ENCODE assay signal across 21 cellular contexts in the genomic region with DNA sequence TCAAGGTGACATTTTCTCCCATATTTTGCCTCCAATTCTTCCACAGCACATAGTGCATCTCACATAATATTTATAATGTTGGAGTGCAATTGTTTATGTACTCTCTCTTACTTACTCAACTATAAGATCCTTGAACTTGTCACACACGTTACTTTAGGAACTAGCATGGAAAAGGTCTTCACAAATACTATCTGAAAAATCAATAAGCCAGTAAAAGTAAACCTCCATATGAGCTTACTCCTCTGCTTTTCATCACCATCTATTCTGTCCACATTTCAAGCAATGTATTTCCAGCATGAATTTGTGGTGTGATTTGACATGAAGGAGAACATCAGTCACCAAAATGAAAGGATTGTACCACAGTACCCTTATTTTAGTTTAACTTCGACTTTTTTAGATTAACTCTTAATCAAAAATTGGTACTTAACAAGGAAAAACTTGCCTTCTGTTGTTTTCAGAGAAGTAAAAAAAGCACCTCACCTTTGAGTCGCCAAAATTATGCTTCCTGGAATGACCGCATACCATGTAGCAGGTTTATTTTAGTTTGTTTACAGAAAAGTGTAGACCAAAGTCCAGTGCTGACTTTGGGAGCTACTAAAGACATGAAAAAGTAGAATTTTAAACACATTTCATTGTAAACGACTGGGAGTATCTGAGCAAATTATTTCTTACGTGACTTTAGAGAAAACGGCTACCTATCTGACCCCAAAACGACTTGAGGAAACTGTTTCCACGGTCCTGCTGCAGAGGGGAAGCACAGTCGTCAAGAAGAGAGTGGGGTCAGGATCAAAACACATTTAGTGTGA. TPM values are rescaled to one million over a fixed set of nuclear protein-coding genes. Genes with fewer than 3 reads are reported as not detected.
DNase-seq lines count a peak whose midpoint lies in the region; ATAC-seq, FAIRE-seq and TF ChIP-seq lines count a peak whose summit lies in the region.
"Had no signal": no experiment of that assay in that cellular context is flagged by ENCODE, and none has a peak within 500 bp of the region (broad histone marks: within the 10 kb centered on the region; RNA-seq: fewer than 3 reads in every experiment).

A gene (plus strand): TSS at position 621 of the 806 bp plus-strand sequence. CDS start 272 bp downstream, outside the sequence.

- H3K4me3 Mint-ChIP-seq in natural killer cell treated with Interleukin-12 subunit alpha and Interleukin-12 subunit beta and Interleukin-15 and Interleukin-18, amount 100 ng/mL, for 72 hours: no peak within 1 kb of the TSS
- no peak within 1 kb of the TSS for H3K4me3 Mint-ChIP-seq in T-helper 17 cell
- H3K4me3 Mint-ChIP-seq: CD14-positive monocyte; CD8-positive, alpha-beta T cell; H9 had no signal

- no peak for TF ChIP-seq CTCF in hepatocyte (IDR thresholded peaks at IDR 0.05; ENCODE audit: poor library complexity)
- TF ChIP-seq CTCF in right lobe of liver (IDR thresholded peaks at IDR 0.05): no peak

- H3K27me3 ChIP-seq in hepatocyte (no peaks in the 10 kb centered on the region), right lobe of liver (no peaks in the 10 kb centered on the region)

- H3K36me3 ChIP-seq in hepatocyte (replicated peaks; ENCODE audit: insufficient read depth, low read depth): no peaks in the 10 kb centered on the region
- no peaks in the 10 kb centered on the region for H3K36me3 ChIP-seq in right lobe of liver

- 54% methylated on average over 10 of the region's 10 CpGs for WGBS in hepatocyte (ENCODE audit: low lambda C conversion rate, missing lambda C conversion rate)
- WGBS in right lobe of liver (ENCODE audit: insufficient coverage, low coverage, low lambda C conversion rate, missing lambda C conversion rate): 22% methylated on average over 10 of the region's 10 CpGs

- intact Hi-C loops in right lobe of liver (cut with DNase I): no loop called here

- FAIRE-seq in GM19239 (lab: Jason Lieb, UNC): no peak
- FAIRE-seq: A549, GM12878, GM18507, HTR-8/SVneo had no signal

- peak within 1 kb of the TSS; percentile 45 for H2AFZ ChIP-seq in hepatocyte

- TF ChIP-seq POLR2A in right lobe of liver (IDR thresholded peaks at IDR 0.05): peak; percentile 25

- no peaks in the 10 kb centered on the region for H3K9me3 Mint-ChIP-seq in natural killer cell treated with Interleukin-12 subunit alpha and Interleukin-12 subunit beta and Interleukin-15 and Interleukin-18, amount 100 ng/mL, for 72 hours
- H3K9me3 Mint-ChIP-seq: CD8-positive, alpha-beta T cell had no signal

- peak within 1 kb of the TSS; percentile 92 for H3K27ac ChIP-seq in hepatocyte
- peak within 1 kb of the TSS; percentile 79 to 89 (median 83) for H3K27ac ChIP-seq in right lobe of liver
- H3K27ac ChIP-seq: A549 had no signal

- H3K4me1 Mint-ChIP-seq in natural killer cell treated with Interleukin-12 subunit alpha and Interleukin-12 subunit beta and Interleukin-15 and Interleukin-18, amount 100 ng/mL, for 72 hours (ENCODE audit: low read depth in 2 of 2): no peaks in the 10 kb centered on the region
- no peaks in the 10 kb centered on the region for H3K4me1 Mint-ChIP-seq in T-helper 17 cell
- H3K4me1 Mint-ChIP-seq: CD14-positive monocyte, H9 had no signal

- no peak within 1 kb of the TSS for H3K27ac Mint-ChIP-seq in natural killer cell treated with Interleukin-12 subunit alpha and Interleukin-12 subunit beta and Interleukin-15 and Interleukin-18, amount 100 ng/mL, for 72 hours
- no peak within 1 kb of the TSS for H3K27ac Mint-ChIP-seq in T-helper 17 cell
- H3K27ac Mint-ChIP-seq: CD14-positive monocyte; CD8-positive, alpha-beta T cell; H9 had no signal

- no peaks in the 10 kb centered on the region for H3K9me3 ChIP-seq in hepatocyte (ENCODE audit: low read depth)
- no peaks in the 10 kb centered on the region for H3K9me3 ChIP-seq in right lobe of liver
- H3K9me3 ChIP-seq in T-helper 17 cell (ENCODE audit: control insufficient read depth, low read length, poor library complexity, severe bottlenecking): no peaks in the 10 kb centered on the region
- H3K9me3 ChIP-seq: A549 had no signal

- no peaks in the 10 kb centered on the region for H3K36me3 Mint-ChIP-seq in natural killer cell treated with Interleukin-12 subunit alpha and Interleukin-12 subunit beta and Interleukin-15 and Interleukin-18, amount 100 ng/mL, for 72 hours
- peaks cover 5% of the 10 kb centered on the region for H3K36me3 Mint-ChIP-seq in T-helper 17 cell (ENCODE audit: low read depth)
- H3K36me3 Mint-ChIP-seq: CD14-positive monocyte; CD8-positive, alpha-beta T cell had no signal

- ATAC-seq in right lobe of liver: peak; percentile 80 to 90 (median 84)
- no peak for ATAC-seq in natural killer cell treated with Interleukin-12 subunit alpha and Interleukin-12 subunit beta and Interleukin-15 and Interleukin-18, amount 100 ng/mL, for 72 hours
- ATAC-seq in T-helper 17 cell: no peak
- ATAC-seq: CD8-positive, alpha-beta T cell; GM12878 had no signal

- DNase-seq in HuH-7 (ENCODE audit: low spot score): peak; percentile 67
- DNase-seq in hepatocyte (ENCODE audit: low spot score): no peak
- DNase-seq in right lobe of liver: no peak
- DNase-seq in NCI-H146 (lab: John Stamatoyannopoulos, UW): no peak
- no peak for DNase-seq in natural killer cell treated with Interleukin-12 subunit alpha and Interleukin-12 subunit beta and Interleukin-15 and Interleukin-18, amount 100 ng/mL, for 72 hours (ENCODE audit: low spot score)
- DNase-seq in T-helper 17 cell: no peak
- no peak for DNase-seq in GM19239 (ENCODE audit: insufficient read length, low spot score)
- DNase-seq: CD8-positive, alpha-beta T cell; COR-L47; GOT3; H9; IMR-90; KBM-7 had no signal

- peaks cover 33 to 44% of the 10 kb centered on the region in 2 donors for H3K27me3 Mint-ChIP-seq in natural killer cell treated with Interleukin-12 subunit alpha and Interleukin-12 subunit beta and Interleukin-15 and Interleukin-18, amount 100 ng/mL, for 72 hours
- peaks cover 70% of the 10 kb centered on the region for H3K27me3 Mint-ChIP-seq in T-helper 17 cell

- H3K4me1 ChIP-seq in hepatocyte (ENCODE audit: insufficient read depth): peaks cover 6% of the 10 kb centered on the region
- peaks cover 0 to 26% (median 8%) of the 10 kb centered on the region in 4 donors for H3K4me1 ChIP-seq in right lobe of liver
- H3K4me1 ChIP-seq: A549 had no signal

- H3K79me2 ChIP-seq in hepatocyte: no peaks in the 10 kb centered on the region

- H3K9me2 ChIP-seq in hepatocyte (replicated peaks; ENCODE audit: insufficient read depth): no peaks in the 10 kb centered on the region

- peak within 1 kb of the TSS; percentile 67 for H3K4me2 ChIP-seq in hepatocyte
- H3K4me2 ChIP-seq: A549 had no signal

- H3K4me3 ChIP-seq in hepatocyte (no peak within 1 kb of the TSS), right lobe of liver (peak within 1 kb of the TSS; percentile 36 to 51 (median 50))
- H3K4me3 ChIP-seq: A549, GM12878 had no signal

- H4K20me1 ChIP-seq in hepatocyte (ENCODE audit: insufficient read depth, poor library complexity, severe bottlenecking): no peaks in the 10 kb centered on the region

RNA-seq across cellular contexts. Expression of the gene that starts here (rescaled TPM):
- 36.3 and 36.7 TPM in 2 replicates for total RNA-seq in hepatocyte
- polyA plus RNA-seq in hepatocyte: 9.4 and 17.1 TPM in 2 replicates
- total RNA-seq in right lobe of liver: 10 to 100 TPM; 12.5 to 19.4 (median 15.3) TPM
- not detected for total RNA-seq in natural killer cell treated with Interleukin-12 subunit alpha and Interleukin-12 subunit beta and Interleukin-15 and Interleukin-18, amount 100 ng/mL, for 72 hours
- not detected for total RNA-seq in T-helper 17 cell
- total RNA-seq: CD8-positive, alpha-beta T cell; Daoy; H9; IMR-90 had no signal
- polyA plus RNA-seq: A549, AG04450, BJ, CD14-positive monocyte, IMR-90 had no signal

Comparison
In these comparisons a context has a peak if more than half of its experiments do, and no peak if none do; other contexts are left out.
1. RNA of the gene that starts here (total RNA-seq): 36.3 to 36.7 TPM in hepatocyte and 12.5 to 19.4 TPM in right lobe of liver; not detected in natural killer cell treated with Interleukin-12 subunit alpha and Interleukin-12 subunit beta and Interleukin-15 and Interleukin-18, amount 100 ng/mL, for 72 hours and not detected in T-helper 17 cell; every median in the first group is over 10 times any median in the second.
2. ATAC-seq: peak in right lobe of liver (4 of 4); none in natural killer cell treated with Interleukin-12 subunit alpha and Interleukin-12 subunit beta and Interleukin-15 and Interleukin-18, amount 100 ng/mL, for 72 hours (0 of 2) and T-helper 17 cell (single experiment).